ENCODE assay signal across 8 cellular contexts in genomic region chr22:45672564-45673481, GRCh38. TPM values are rescaled to one million over a fixed set of nuclear protein-coding genes. Genes with fewer than 3 reads are reported as not detected.
DNase-seq lines count a peak whose midpoint lies in the region; ATAC-seq and TF ChIP-seq lines count a peak whose summit lies in the region.

No MANE protein-coding gene starts in this region.

- no peak overlapping the region for H4K8ac ChIP-seq in mesendoderm (ENCODE audit: low read depth, low read length)

- H3K4me1 ChIP-seq in KMS-11 (ENCODE audit: low read depth, poor library complexity, severe bottlenecking), result peaks cover 17% of the 10 kb centered on the region
- peaks cover 12% of the 10 kb centered on the region for H3K4me1 ChIP-seq in mesendoderm (ENCODE audit: control insufficient read depth, low read depth, low read length)
- H3K4me1 ChIP-seq in uterus, result peaks cover 0 to 8% of the 10 kb centered on the region in 2 donors

- H3K36me3 ChIP-seq in KMS-11 (ENCODE audit: insufficient read depth), result no peaks in the 10 kb centered on the region
- no peaks in the 10 kb centered on the region for H3K36me3 ChIP-seq in mesendoderm (ENCODE audit: control insufficient read depth, insufficient read depth, low read length)
- no peaks in the 10 kb centered on the region for H3K36me3 ChIP-seq in uterus

- intact Hi-C loops in uterus (cut with DNase I; ENCODE audit: low total_unique reads), result no loop called here

- H3K79me1 ChIP-seq in mesendoderm (ENCODE audit: low read length), result peaks cover 20% of the 10 kb centered on the region

- peak overlapping the region; percentile 64 for H2AK5ac ChIP-seq in mesendoderm (ENCODE audit: low read length)

- peak overlapping the region; percentile 89 for H2AFZ ChIP-seq in KMS-11 (ENCODE audit: low read depth)

- no peak overlapping the region for H2BK15ac ChIP-seq in mesendoderm (replicated peaks; ENCODE audit: low read depth)

- no peak for ATAC-seq in HG03432 (IDR thresholded peaks at IDR 0.05; ENCODE audit: unreplicated experiment)

- H4K5ac ChIP-seq in mesendoderm (ENCODE audit: low read length), result no peak overlapping the region

- peak overlapping the region; percentile 95 for H3K23ac ChIP-seq in mesendoderm (ENCODE audit: low read length)

- DNase-seq in EL, result peak; percentile 22
- DNase-seq in caudate nucleus (lab: John Stamatoyannopoulos, UW), result peak in 3 of 61 donors; percentile 22 to 39 (median 33)
- no peak for DNase-seq in mesendoderm
- DNase-seq in uterus, result no peak
- DNase-seq in midbrain (lab: John Stamatoyannopoulos, UW), result no peak
- DNase-seq in activated CD8-positive, alpha-beta memory T cell treated with anti-CD3 and anti-CD28 coated beads for 24 hours, result no peak

- H2BK5ac ChIP-seq in mesendoderm (ENCODE audit: low read length), result peak overlapping the region; percentile 4

- no peaks in the 10 kb centered on the region for H4K20me1 ChIP-seq in KMS-11 (ENCODE audit: insufficient read depth)

- H3K79me2 ChIP-seq in KMS-11 (ENCODE audit: insufficient read depth, low read depth) (peaks cover 55% of the 10 kb centered on the region), mesendoderm (ENCODE audit: control insufficient read depth, insufficient read depth, low read length) (peaks cover 52% of the 10 kb centered on the region)

- TF ChIP-seq CTCF in KMS-11 (conservative IDR thresholded peaks at IDR 0.05; ENCODE audit: low read depth, low read length), result no peak
- TF ChIP-seq CTCF in uterus (IDR thresholded peaks at IDR 0.05), result no peak

- peak overlapping the region; percentile 99 for H3K56ac ChIP-seq in mesendoderm (ENCODE audit: low read length)

- no peaks in the 10 kb centered on the region for H3K9me3 ChIP-seq in uterus

- H3K4ac ChIP-seq in mesendoderm (ENCODE audit: low read depth, low read length), result peak overlapping the region; percentile 61

- peak overlapping the region; percentile 92 for H3K4me2 ChIP-seq in KMS-11
- peak overlapping the region; percentile 89 for H3K4me2 ChIP-seq in mesendoderm (ENCODE audit: low read length)

- H3K4me3 ChIP-seq in KMS-11 (IDR thresholded peaks at IDR 0.05; ENCODE audit: insufficient read depth, low read depth, low read length) (peak overlapping the region; percentile 35), mesendoderm (ENCODE audit: low read length) (peak overlapping the region; percentile 99), uterus (peak overlapping the region; percentile 62 to 73)

- H3K9ac ChIP-seq in KMS-11 (peak overlapping the region; percentile 97), mesendoderm (ENCODE audit: low read length) (peak overlapping the region; percentile 96)

- no peak for TF ChIP-seq POLR2A in uterus (IDR thresholded peaks at IDR 0.05)

- no peak overlapping the region for H2BK120ac ChIP-seq in mesendoderm (ENCODE audit: low read depth, low read length)

- no CpG with 5 or more reads among the region's 14 CpGs for WGBS in mesendoderm (ENCODE audit: extremely low coverage, insufficient coverage, low lambda C conversion rate)

- peak overlapping the region; percentile 5 for H3K18ac ChIP-seq in mesendoderm (ENCODE audit: low read length)

- peak overlapping the region; percentile 64 for H3K27ac ChIP-seq in KMS-11
- H3K27ac ChIP-seq in caudate nucleus (ENCODE audit: low read depth, low read length), result peak overlapping the region; percentile 88
- H3K27ac ChIP-seq in mesendoderm (ENCODE audit: low read depth, low read length), result no peak overlapping the region
- peak overlapping the region; percentile 84 to 85 for H3K27ac ChIP-seq in uterus

- H3K27me3 ChIP-seq in KMS-11 (ENCODE audit: insufficient read depth, low read depth) (no peaks in the 10 kb centered on the region), mesendoderm (ENCODE audit: insufficient read depth, low read length, poor library complexity) (no peaks in the 10 kb centered on the region), uterus (no peaks in the 10 kb centered on the region)

RNA-seq across cellular contexts. Expression of gene ATXN10, which starts 1.2 kb away (rescaled TPM):
- polyA plus RNA-seq in mesendoderm (2013, experiment 1 of 2), result 81.8 TPM
- polyA plus RNA-seq in mesendoderm (2013, experiment 2 of 2), result 81.9 TPM
- 100 to 1,000 TPM; 251 to 258 (median 253) TPM for total RNA-seq in uterus

Comparison
In these comparisons a context has a peak if more than half of its experiments do, and no peak if none do; other contexts are left out.
1. H3K4me3 ChIP-seq: peak in every context shown above with its lines; median percentile 99 in mesendoderm; 68 in uterus; 35 in KMS-11.